ENCODE assay signal across 1 cellular context in genomic region chr6:139595183-139595582, GRCh38.
TF ChIP-seq lines count a peak whose summit lies in the region.

No MANE protein-coding gene starts in this region.

TF ChIP-seq in IMR-90, 13 proteins besides CTCF, POLR2A, EP300 and RAD21:
- TF ChIP-seq RCOR1 (IDR thresholded peaks at IDR 0.05; ENCODE audit: insufficient replicate concordance, low read length) (no peak), CEBPB (IDR thresholded peaks at IDR 0.05; ENCODE audit: low read depth, low read length) (no peak)
